ENCODE assay signal across 8 cellular contexts in genomic region chr4:144399927-144400326, GRCh38.
DNase-seq lines count a peak whose midpoint lies in the region; ATAC-seq, FAIRE-seq and TF ChIP-seq lines count a peak whose summit lies in the region.

No MANE protein-coding gene starts in this region.

- 8% methylated on average over 2 of the region's 2 CpGs for WGBS in A549 (ENCODE audit: missing lambda C conversion rate)
- WGBS in right lobe of liver (ENCODE audit: insufficient coverage, low coverage, low lambda C conversion rate, missing lambda C conversion rate), result 17% methylated on average over 2 of the region's 2 CpGs

- DNase-seq in A549 (ENCODE audit: low read depth in 1 of 2, low spot score in 1 of 2) (peak; percentile 28 to 80), brain microvascular endothelial cell (peak; percentile 98), NCI-H2107 treated with DMSO at 0.1 percent for 48 hours (lab: John Stamatoyannopoulos, UW; ENCODE audit: unreplicated experiment) (no peak), right lobe of liver (no peak)
- no peak for DNase-seq in activated T-cell treated with anti-CD3 and anti-CD28 coated beads, Interleukin-2, amount 50 U/mL, for 48 hours

- TF ChIP-seq POLR2A in A549 (IDR thresholded peaks at IDR 0.05; ENCODE audit: low read length) (no peak), right lobe of liver (IDR thresholded peaks at IDR 0.05) (no peak)

- H3K36me3 ChIP-seq in brain microvascular endothelial cell (replicated peaks), result no peaks in the 10 kb centered on the region
- no peaks in the 10 kb centered on the region for H3K36me3 ChIP-seq in right lobe of liver

- H3K4me2 ChIP-seq in A549, result peak overlapping the region; percentile 33

- in situ Hi-C loops in brain microvascular endothelial cell (cut with HindIII; ENCODE audit: low pct_ligation_motif_present, low sequenced_read_pairs), result no loop called here

- intact Hi-C loops in right lobe of liver (cut with DNase I), result no loop called here

- POLR2A ChIA-PET in A549 (lab: Yijun Ruan, JAX), result no interaction called here

- H3K27ac ChIP-seq in A549, result peak overlapping the region; percentile 31 to 52; a peak in 3 of 6 replicates
- no peak overlapping the region for H3K27ac ChIP-seq in brain microvascular endothelial cell
- H3K27ac ChIP-seq in right lobe of liver, result no peak overlapping the region

- CTCF ChIA-PET in A549 (lab: Yijun Ruan, JAX), result no interaction called here

- no peak for TF ChIP-seq EP300 in A549 (IDR thresholded peaks at IDR 0.05)

- H3K4me1 ChIP-seq in A549 (peaks cover 5% of the 10 kb centered on the region), right lobe of liver (no peaks in the 10 kb centered on the region)

- H3K4me3 ChIP-seq in A549 (no peak overlapping the region), brain microvascular endothelial cell (ENCODE audit: low read depth, low read length) (no peak overlapping the region), right lobe of liver (no peak overlapping the region)

- TF ChIP-seq RAD21 in A549 (conservative IDR thresholded peaks at IDR 0.05 in 1 of 2, IDR thresholded peaks at IDR 0.05 in 1 of 2), result no peak

- peak; percentile 95 to 97 for ATAC-seq in A549
- peak; percentile 78 for ATAC-seq in GM19468 (IDR thresholded peaks at IDR 0.05; ENCODE audit: extremely low read depth, unreplicated experiment)
- ATAC-seq in HG03565 (IDR thresholded peaks at IDR 0.05; ENCODE audit: unreplicated experiment), result peak; percentile 89
- ATAC-seq in HG03139 (IDR thresholded peaks at IDR 0.05; ENCODE audit: unreplicated experiment), result no peak
- no peak for ATAC-seq in right lobe of liver

- TF ChIP-seq CTCF in A549 (IDR thresholded peaks at IDR 0.05) (no peak), brain microvascular endothelial cell (IDR thresholded peaks at IDR 0.05; ENCODE audit: low read depth, low read length, missing control alignments) (no peak), right lobe of liver (IDR thresholded peaks at IDR 0.05) (no peak)

- H3K9me3 ChIP-seq in A549 (no peaks in the 10 kb centered on the region), right lobe of liver (no peaks in the 10 kb centered on the region)

- peak; percentile 68 for FAIRE-seq in A549 (lab: Jason Lieb, UNC)

- H3K27me3 ChIP-seq in brain microvascular endothelial cell (replicated peaks) (no peaks in the 10 kb centered on the region), right lobe of liver (no peaks in the 10 kb centered on the region)

TF ChIP-seq in A549, 52 proteins besides CTCF, POLR2A, EP300 and RAD21:
- TF ChIP-seq JUNB (IDR thresholded peaks at IDR 0.05) (0 out of 2 replicates have a peak, but pooled peaks have one; percentile 32), NR3C1 (IDR thresholded peaks at IDR 0.05) (no peak), FOSL2 (IDR thresholded peaks at IDR 0.05) (no peak), FOSL2 (CRISPR knock-in tag; IDR thresholded peaks at IDR 0.05) (peak; percentile 62), JUN (IDR thresholded peaks at IDR 0.05) (no peak), KDM1A (IDR thresholded peaks at IDR 0.05; ENCODE audit: low read depth) (no peak), MAFK (IDR thresholded peaks at IDR 0.05; ENCODE audit: partially characterized antibody) (peak; percentile 67), ATOH8 (CRISPR knock-in tag; IDR thresholded peaks at IDR 0.05; ENCODE audit: low read depth) (no peak), HMGXB4 (CRISPR knock-in tag; IDR thresholded peaks at IDR 0.05; ENCODE audit: borderline replicate concordance) (no peak), EHMT2 (IDR thresholded peaks at IDR 0.05; ENCODE audit: low read depth) (no peak)
- TF ChIP-seq, protein P1, sequence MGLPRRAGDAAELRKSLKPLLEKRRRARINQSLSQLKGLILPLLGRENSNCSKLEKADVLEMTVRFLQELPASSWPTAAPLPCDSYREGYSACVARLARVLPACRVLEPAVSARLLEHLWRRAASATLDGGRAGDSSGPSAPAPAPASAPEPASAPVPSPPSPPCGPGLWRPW (IDR thresholded peaks at IDR 0.05), result no peak

Comparison
In these comparisons a context has a peak if more than half of its experiments do, and no peak if none do; other contexts are left out.
1. ATAC-seq: peak in A549 (2 of 2), GM19468 (single experiment) and HG03565 (single experiment); none in HG03139 (single experiment) and right lobe of liver (0 of 4).
2. DNase-seq: peak in A549 (2 of 2) and brain microvascular endothelial cell (single experiment); none in activated T-cell treated with anti-CD3 and anti-CD28 coated beads, Interleukin-2, amount 50 U/mL, for 48 hours (0 of 2), NCI-H2107 treated with DMSO at 0.1 percent for 48 hours (single experiment) and right lobe of liver (0 of 3).
3. H3K27ac ChIP-seq: peak in A549 (2 of 2); none in brain microvascular endothelial cell (single experiment) and right lobe of liver (0 of 3).